ENCODE assay signal across 10 cellular contexts in genomic region chr6:77456531-77457248, GRCh38. TPM values are rescaled to one million over a fixed set of nuclear protein-coding genes. Genes with fewer than 3 reads are reported as not detected.
DNase-seq lines count a peak whose midpoint lies in the region; TF ChIP-seq lines count a peak whose summit lies in the region.
"Had no signal": no experiment of that assay in that cellular context is flagged by ENCODE, and none has a peak within 500 bp of the region (broad histone marks: within the 10 kb centered on the region; RNA-seq: fewer than 3 reads in every experiment).

No MANE protein-coding gene starts in this region.

- H3K36me3 ChIP-seq in HUES48 (ENCODE audit: control insufficient read depth, insufficient read depth, low read length) (no peaks in the 10 kb centered on the region), Peyer's patch (no peaks in the 10 kb centered on the region)

- DNase-seq in ACHN (peak; percentile 58), brain pericyte (ENCODE audit: low read depth, low spot score) (peak; percentile 94), iPS-NIHi7 (ENCODE audit: extremely low spot score) (peak; percentile 23), NK-92 (lab: John Stamatoyannopoulos, UW; ENCODE audit: unreplicated experiment) (no peak), Peyer's patch (no peak), NAMALWA (ENCODE audit: low spot score) (no peak)
- DNase-seq in activated CD4-positive, alpha-beta T cell treated with anti-CD3 and anti-CD28 coated beads, Interleukin-2, amount 50 U/mL, for 1 hour, result no peak
- DNase-seq: CD4-positive, alpha-beta T cell had no signal

- TF ChIP-seq POLR2A in Peyer's patch (IDR thresholded peaks at IDR 0.05), result no peak

- peaks cover 48% of the 10 kb centered on the region for H3K4me1 ChIP-seq in HUES48 (ENCODE audit: control insufficient read depth, insufficient read depth, low read length)
- no peaks in the 10 kb centered on the region for H3K4me1 ChIP-seq in Peyer's patch

- H3K4me3 ChIP-seq in HUES48 (ENCODE audit: low read depth, low read length) (no peak overlapping the region), Peyer's patch (no peak overlapping the region)
- H3K4me3 ChIP-seq: dorsolateral prefrontal cortex had no signal

- in situ Hi-C loops in ACHN (cut with HindIII; ENCODE audit: low pct_ligation_motif_present, low pct_unique_long_range_greater_than_20kb, low sequenced_read_pairs), result no loop called here

- no peaks in the 10 kb centered on the region for H3K9me3 ChIP-seq in HUES48 (ENCODE audit: control insufficient read depth, insufficient read depth, low read length)
- no peaks in the 10 kb centered on the region for H3K9me3 ChIP-seq in Peyer's patch

- TF ChIP-seq CTCF in Peyer's patch (IDR thresholded peaks at IDR 0.05), result no peak

- peak overlapping the region; percentile 58 for H3K27ac ChIP-seq in HUES48 (ENCODE audit: low read depth, low read length)
- H3K27ac ChIP-seq in Peyer's patch, result no peak overlapping the region

- H3K9ac ChIP-seq in HUES48 (ENCODE audit: low read depth, low read length), result no peak overlapping the region

- peaks cover 2% of the 10 kb centered on the region; the same call in 1 of the 2 replicates for H3K27me3 ChIP-seq in HUES48 (ENCODE audit: control insufficient read depth, insufficient read depth, low read length)
- H3K27me3 ChIP-seq in Peyer's patch, result no peaks in the 10 kb centered on the region

RNA-seq across cellular contexts. Expression of gene HTR1B, which starts 6.6 kb away (rescaled TPM):
- total RNA-seq in Peyer's patch, result under 1 TPM in 1 of 4 donors, not detected in 3; 0.54 TPM
- total RNA-seq: CD4-positive, alpha-beta T cell had no signal

Comparison
In these comparisons a context has a peak if more than half of its experiments do, and no peak if none do; other contexts are left out.
1. DNase-seq: peak in ACHN (single experiment), brain pericyte (single experiment) and iPS-NIHi7 (single experiment); none in NK-92 (single experiment), activated CD4-positive, alpha-beta T cell treated with anti-CD3 and anti-CD28 coated beads, Interleukin-2, amount 50 U/mL, for 1 hour (single experiment), Peyer's patch (0 of 3) and NAMALWA (single experiment).